ENCODE assay signal across 1 cellular context in genomic region chr2:197515798-197516761, GRCh38.
TF ChIP-seq lines count a peak whose summit lies in the region.

TSS of gene MOB4 (plus strand) at chr2:197516066. CDS start at chr2:197516087, 21 bp downstream.

TF ChIP-seq in H1, 55 proteins besides CTCF, POLR2A, EP300 and RAD21 (continued from another document):
- TF ChIP-seq RFX5 (IDR thresholded peaks at IDR 0.05; ENCODE audit: borderline replicate concordance, low read depth, low read length), result no peak
- no peak for TF ChIP-seq KDM1A (IDR thresholded peaks at IDR 0.05; ENCODE audit: borderline replicate concordance, low read length)
- no peak for TF ChIP-seq CBX8 (IDR thresholded peaks at IDR 0.05; ENCODE audit: borderline replicate concordance, low read depth, low read length)
- TF ChIP-seq YY1 (IDR thresholded peaks at IDR 0.05; ENCODE audit: low read depth, low read length), result peak; percentile 90
- TF ChIP-seq SP1 (IDR thresholded peaks at IDR 0.05; ENCODE audit: low read depth, low read length), result peak; percentile 72; the same call in 1 of the 2 replicates
- no peak for TF ChIP-seq ZNF274 (IDR thresholded peaks at IDR 0.05; ENCODE audit: borderline replicate concordance, extremely low read depth, low read length)
- peak; percentile 65; the same call in 1 of the 2 replicates for TF ChIP-seq GABPA (IDR thresholded peaks at IDR 0.05; ENCODE audit: borderline replicate concordance, insufficient read depth, low read length)
- TF ChIP-seq SP2 (IDR thresholded peaks at IDR 0.05; ENCODE audit: low read length), result no peak
- TF ChIP-seq ATF2 (IDR thresholded peaks at IDR 0.05; ENCODE audit: low read length), result 0 out of 2 replicates have a peak, but pooled peaks have one; percentile 10
- peak; percentile 70 for TF ChIP-seq CHD2 (IDR thresholded peaks at IDR 0.05; ENCODE audit: low read length)
- TF ChIP-seq TAF7 (optimal IDR thresholded peaks at IDR 0.05; ENCODE audit: borderline replicate concordance, low read depth, low read length), result peak; percentile 83
- TF ChIP-seq SIRT6 (IDR thresholded peaks at IDR 0.05; ENCODE audit: low read length), result no peak
- peak; percentile 42 for TF ChIP-seq NANOG (IDR thresholded peaks at IDR 0.05; ENCODE audit: insufficient read depth, low read depth, low read length, poor library complexity, severe bottlenecking)
- TF ChIP-seq POLR2AphosphoS5 (IDR thresholded peaks at IDR 0.05; ENCODE audit: low read depth, low read length), result peak; percentile 97
- peak; percentile 69; the same call in 1 of the 2 replicates for TF ChIP-seq RBBP5 (IDR thresholded peaks at IDR 0.05; ENCODE audit: borderline replicate concordance, low read depth, low read length)
- TF ChIP-seq CREB1 (IDR thresholded peaks at IDR 0.05), result peak; percentile 81
- TF ChIP-seq NRF1 (IDR thresholded peaks at IDR 0.05; ENCODE audit: low read depth, low read length), result peak; percentile 28; the same call in 1 of the 2 replicates
- TF ChIP-seq SIN3A (conservative IDR thresholded peaks at IDR 0.05 in 1 of 2, IDR thresholded peaks at IDR 0.05 in 1 of 2; ENCODE audit: low read depth in 1 of 2, low read length in 2 of 2), result peak; percentile 85 to 95; a peak in 2 of 4 replicates
- TF ChIP-seq KDM4A (IDR thresholded peaks at IDR 0.05; ENCODE audit: low read depth, low read length, severe bottlenecking), result no peak
- no peak for TF ChIP-seq HDAC6 (IDR thresholded peaks at IDR 0.05; ENCODE audit: low read depth, low read length)
- TF ChIP-seq SIX5 (IDR thresholded peaks at IDR 0.05; ENCODE audit: low read depth, low read length), result no peak
- peak; percentile 96 for TF ChIP-seq MAX (IDR thresholded peaks at IDR 0.05)
- no peak for TF ChIP-seq MAFK (IDR thresholded peaks at IDR 0.05; ENCODE audit: low read depth, low read length)
- no peak; the same call in 1 of the 2 replicates for TF ChIP-seq BRCA1 (IDR thresholded peaks at IDR 0.05; ENCODE audit: low read depth, low read length)
- TF ChIP-seq CHD1 (IDR thresholded peaks at IDR 0.05; ENCODE audit: low read depth, low read length), result no peak
- no peak for TF ChIP-seq SUZ12 (IDR thresholded peaks at IDR 0.05; ENCODE audit: low read length)
- TF ChIP-seq CTBP2 (IDR thresholded peaks at IDR 0.05; ENCODE audit: borderline replicate concordance, insufficient read depth, insufficient read length, low read length), result no peak
- peak; percentile 91 for TF ChIP-seq TAF1 (IDR thresholded peaks at IDR 0.05; ENCODE audit: low read depth, low read length)
- no peak for TF ChIP-seq FOSL1 (IDR thresholded peaks at IDR 0.05; ENCODE audit: insufficient read depth, low read depth, low read length)
- TF ChIP-seq E2F6 (IDR thresholded peaks at IDR 0.05), result peak; percentile 95
- peak; percentile 88 for TF ChIP-seq ASH2L (IDR thresholded peaks at IDR 0.05; ENCODE audit: low read length)
- peak; percentile 40; the same call in 1 of the 2 replicates for TF ChIP-seq EGR1 (IDR thresholded peaks at IDR 0.05; ENCODE audit: borderline replicate concordance, low read depth, low read length)
- no peak for TF ChIP-seq SAP30 (IDR thresholded peaks at IDR 0.05; ENCODE audit: insufficient read depth, insufficient replicate concordance, low read length)
- TF ChIP-seq CBX5 (IDR thresholded peaks at IDR 0.05; ENCODE audit: low read depth, low read length), result no peak
- peak; percentile 15; the same call in 1 of the 2 replicates for TF ChIP-seq USF2 (IDR thresholded peaks at IDR 0.05; ENCODE audit: low read length)
- TF ChIP-seq BACH1 (IDR thresholded peaks at IDR 0.05; ENCODE audit: low read length), result no peak
- TF ChIP-seq TBP (IDR thresholded peaks at IDR 0.05; ENCODE audit: low read depth, low read length), result peak; percentile 92
- TF ChIP-seq GTF2F1 (IDR thresholded peaks at IDR 0.05; ENCODE audit: borderline replicate concordance, low read depth, low read length), result peak; percentile 82; the same call in 1 of the 2 replicates
